In genomic region chr1:62285440-62285839, GRCh38 we compare ENCODE assay signal across 1 cellular context.
TF ChIP-seq lines count a peak whose summit lies in the region.

No MANE protein-coding gene starts in this region.

TF ChIP-seq in Ishikawa, 13 proteins besides CTCF, POLR2A, EP300 and RAD21:
- TF ChIP-seq NFIC (IDR thresholded peaks at IDR 0.05) (peak; percentile 53; the same call in 1 of the 2 replicates), ZBTB7A (IDR thresholded peaks at IDR 0.05; ENCODE audit: low read depth) (no peak)
